In genomic region chrY:13738618-13739017, GRCh38 we compare ENCODE assay signal across 13 cellular contexts. TPM values are rescaled to one million over a fixed set of nuclear protein-coding genes. Genes with fewer than 3 reads are reported as not detected.
DNase-seq lines count a peak whose midpoint lies in the region; ATAC-seq and TF ChIP-seq lines count a peak whose summit lies in the region.
"Had no signal": no experiment of that assay in that cellular context is flagged by ENCODE, and none has a peak within 500 bp of the region (broad histone marks: within the 10 kb centered on the region; RNA-seq: fewer than 3 reads in every experiment).

No MANE protein-coding gene starts in this region.

- ATAC-seq in heart right ventricle = no peak
- no peak for ATAC-seq in Right ventricle myocardium superior (ENCODE audit: poor library complexity)
- no peak for ATAC-seq in HG02885 (IDR thresholded peaks at IDR 0.05; ENCODE audit: poor library complexity, unreplicated experiment)
- ATAC-seq: sciatic nerve; stimulated activated naive B cell treated with anti-CD40 and anti-IgM and Interleukin-4, amounts not matched to agents 10 μg/mL and 1 μg/mL and 100 μg/mL, for 72 hours had no signal

- DNase-seq in heart right ventricle (no peak), Right ventricle myocardium superior (no peak), RPMI8226 (peak; percentile 14), fibroblast of peridontal ligament (ENCODE audit: extremely low read depth) (peak; percentile 0), testis (peak; percentile 19)
- no peak for DNase-seq in central memory CD4-positive, alpha-beta T cell
- no peak for DNase-seq in NK-92 treated with Interleukin-12 subunit alpha and Interleukin-12 subunit beta, amount 100 ng/mL, for 24 hours (lab: John Stamatoyannopoulos, UW)
- DNase-seq: stimulated activated naive B cell treated with anti-CD40 and anti-IgM and Interleukin-4, amounts not matched to agents 10 μg/mL and 1 μg/mL and 100 μg/mL, for 72 hours had no signal

- no peaks in the 10 kb centered on the region for H3K9me3 ChIP-seq in heart right ventricle
- H3K9me3 ChIP-seq in testis = no peaks in the 10 kb centered on the region
- H3K9me3 ChIP-seq: BLaER1 treated with 17β-estradiol and CSF1 and Interleukin-3, amounts not matched to agents 10 nM and 100 nM; esophagus muscularis mucosa; HAP-1 had no signal

- TF ChIP-seq POLR2A in testis (IDR thresholded peaks at IDR 0.05) = no peak

- 19 to 20% methylated on average over 10 of the region's 10 CpGs for WGBS in heart right ventricle, 2 donors
- WGBS in testis, 2 donors = 16 to 24% methylated on average over 6 to 10 of the region's 10 CpGs

- H3K27me3 ChIP-seq in heart right ventricle (no peaks in the 10 kb centered on the region), testis (no peaks in the 10 kb centered on the region)
- H3K27me3 ChIP-seq: BLaER1 treated with 17β-estradiol and CSF1 and Interleukin-3, amounts not matched to agents 10 nM and 100 nM; esophagus muscularis mucosa had no signal

- H3K4me3 ChIP-seq in heart right ventricle = no peak overlapping the region
- no peak overlapping the region for H3K4me3 ChIP-seq in testis
- H3K4me3 ChIP-seq: BLaER1 treated with 17β-estradiol and CSF1 and Interleukin-3, amounts not matched to agents 10 nM and 100 nM; esophagus muscularis mucosa; HAP-1 had no signal

- intact Hi-C loops in heart right ventricle (cut with DNase I) (no loop called here), Right ventricle myocardium superior (cut with DNase I) (no loop called here), testis (cut with DNase I; ENCODE audit: low total_unique reads) (no loop called here)

- H3K4me1 ChIP-seq in heart right ventricle = no peaks in the 10 kb centered on the region
- H3K4me1 ChIP-seq in testis = no peaks in the 10 kb centered on the region
- H3K4me1 ChIP-seq: BLaER1 treated with 17β-estradiol and CSF1 and Interleukin-3, amounts not matched to agents 10 nM and 100 nM; esophagus muscularis mucosa; HAP-1 had no signal

- TF ChIP-seq CTCF in heart right ventricle (IDR thresholded peaks at IDR 0.05) = peak in 5 of 9 donors; percentile 33 to 57 (median 44)
- TF ChIP-seq CTCF in testis (IDR thresholded peaks at IDR 0.05) = peak in 2 of 3 experiments; percentile 30 to 44

- no peaks in the 10 kb centered on the region for H3K36me3 ChIP-seq in heart right ventricle
- H3K36me3 ChIP-seq in testis (ENCODE audit: low read depth, missing control alignments) = no peaks in the 10 kb centered on the region
- H3K36me3 ChIP-seq: BLaER1 treated with 17β-estradiol and CSF1 and Interleukin-3, amounts not matched to agents 10 nM and 100 nM; esophagus muscularis mucosa; HAP-1 had no signal

- H3K27ac ChIP-seq in heart right ventricle (no peak overlapping the region), testis (no peak overlapping the region)
- H3K27ac ChIP-seq: BLaER1 treated with 17β-estradiol and CSF1 and Interleukin-3, amounts not matched to agents 10 nM and 100 nM; esophagus muscularis mucosa had no signal

RNA-seq across cellular contexts. Expression of gene TMSB4Y, which starts 34.9 kb away (rescaled TPM):
- total RNA-seq in heart right ventricle = 1 to 10 TPM in 3 of 10 donors, under 1 TPM in 4, not detected in 3; 0.51 to 1.7 (median 0.94) TPM
- polyA plus RNA-seq in heart right ventricle = under 1 TPM; 0.64 to 0.88 TPM
- 0.78 TPM for total RNA-seq in Right ventricle myocardium superior
- total RNA-seq in testis = 1 to 10 TPM; 9.1 to 9.7 TPM
- 4.0 TPM for polyA plus RNA-seq in testis (ENCODE audit: insufficient read depth, low read depth, low replicate concordance)
- total RNA-seq: sciatic nerve had no signal

Comparison
In these comparisons a context has a peak if more than half of its experiments do, and no peak if none do; other contexts are left out.
1. DNase-seq: peak in RPMI8226 (single experiment), fibroblast of peridontal ligament (single experiment) and testis (single experiment); none in heart right ventricle (0 of 2), Right ventricle myocardium superior (single experiment), central memory CD4-positive, alpha-beta T cell (single experiment) and NK-92 treated with Interleukin-12 subunit alpha and Interleukin-12 subunit beta, amount 100 ng/mL, for 24 hours (single experiment).